ENCODE assay signal across 6 cellular contexts in genomic region chrX:47644557-47645091, GRCh38. TPM values are rescaled to one million over a fixed set of nuclear protein-coding genes. Genes with fewer than 3 reads are reported as not detected.
A peak's percentile ranks its signal among the peaks of the same experiment; 100 is the strongest.
DNase-seq lines count a peak whose midpoint lies in the region; ATAC-seq and TF ChIP-seq lines count a peak whose summit lies in the region.

No MANE protein-coding gene starts in this region.

- H3K36me3 Mint-ChIP-seq in CD14-positive monocyte = peaks cover 28 to 35% of the 10 kb centered on the region in 2 donors

- H3K9me3 Mint-ChIP-seq in CD14-positive monocyte = peaks cover 4 to 17% (median 8%) of the 10 kb centered on the region in 7 donors

- no peak for TF ChIP-seq CTCF in CD14-positive monocyte (IDR thresholded peaks at IDR 0.05)

- peak overlapping the region in 4 of 7 donors; percentile 1 to 57 (median 42) for H3K27ac Mint-ChIP-seq in CD14-positive monocyte

- peaks cover 0 to 1% (median 0%) of the 10 kb centered on the region in 3 donors for H3K27me3 Mint-ChIP-seq in CD14-positive monocyte (ENCODE audit: low read depth in 3 of 3)

- DNase-seq in CD14-positive monocyte (ENCODE audit: low spot score) (no peak), NCI-H2227 treated with DMSO at 0.1 percent for 48 hours (lab: John Stamatoyannopoulos, UW) (peak; percentile 43), head of caudate nucleus (peak in 27 of 42 donors; percentile 7 to 71 (median 34)), NCI-H524 treated with DMSO at 0.1 percent for 48 hours (lab: John Stamatoyannopoulos, UW) (no peak)

- intact Hi-C loops in CD14-positive monocyte (cut with micrococcal nuclease) = loop anchor here (5.0 to 10.0 kb wide), 2 partner anchors 82 to 450 kb away; partner anchors contain the start of genes ARAF (in 1 of the 2) and UBA1 (in 1 of the 2)
- intact Hi-C loops in head of caudate nucleus (cut with DNase I) = no loop called here

- peak overlapping the region in 1 of 2 donors; percentile 37 for H3K4me3 Mint-ChIP-seq in CD14-positive monocyte

- ATAC-seq in GM21515 (IDR thresholded peaks at IDR 0.05; ENCODE audit: unreplicated experiment) = no peak
- no peak for ATAC-seq in GM18502 (IDR thresholded peaks at IDR 0.05; ENCODE audit: poor library complexity, unreplicated experiment)

- H3K4me1 Mint-ChIP-seq in CD14-positive monocyte = peaks cover 30% of the 10 kb centered on the region

RNA-seq across cellular contexts. Expression of gene ELK1, which starts 5.7 kb away (rescaled TPM):
- 10 to 100 TPM in 1 of 2 donors, 1 to 10 TPM in 1; 9.5 to 10.7 TPM for polyA plus RNA-seq in CD14-positive monocyte

RNA-seq across cellular contexts. Expression of gene UXT, which starts 14.4 kb away (rescaled TPM):
- 100 to 1,000 TPM; 174 to 213 TPM for polyA plus RNA-seq in CD14-positive monocyte

RNA-seq across cellular contexts. Expression of gene CFP, which starts 14.9 kb away (rescaled TPM):
- 100 to 1,000 TPM; 461 to 491 TPM for polyA plus RNA-seq in CD14-positive monocyte

RNA-seq across cellular contexts. Expression of gene SYN1, which starts 25.0 kb away (rescaled TPM):
- polyA plus RNA-seq in CD14-positive monocyte = under 1 TPM; 0.11 to 0.29 TPM

Comparison
In these comparisons a context has a peak if more than half of its experiments do, and no peak if none do; other contexts are left out.
1. DNase-seq: peak in NCI-H2227 treated with DMSO at 0.1 percent for 48 hours (single experiment) and head of caudate nucleus (27 of 42); none in CD14-positive monocyte (single experiment) and NCI-H524 treated with DMSO at 0.1 percent for 48 hours (single experiment).